ENCODE assay signal across 35 cellular contexts in the genomic region with DNA sequence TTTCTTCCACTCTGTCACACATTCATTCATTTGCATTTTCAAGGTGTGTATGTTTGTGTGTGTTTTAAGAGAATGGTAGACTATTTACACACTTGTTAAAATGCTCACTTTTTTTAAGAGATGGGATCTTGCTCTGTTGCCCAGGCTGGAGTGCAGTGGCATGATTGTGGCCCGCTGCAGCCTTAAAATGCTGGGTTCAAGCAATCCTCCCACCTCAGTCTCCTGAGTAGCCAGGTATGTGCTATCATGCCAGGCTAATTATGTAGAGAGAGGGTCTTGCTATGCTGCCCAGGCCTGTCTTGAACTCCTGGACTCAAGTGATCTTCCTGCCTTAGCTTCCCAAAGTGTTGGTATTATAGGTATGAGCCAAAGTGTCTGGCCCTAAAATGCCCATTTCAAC.
DNase-seq lines count a peak whose midpoint lies in the region; ATAC-seq and TF ChIP-seq lines count a peak whose summit lies in the region.
"Had no signal": no experiment of that assay in that cellular context is flagged by ENCODE, and none has a peak within 500 bp of the region (broad histone marks: within the 10 kb centered on the region; RNA-seq: fewer than 3 reads in every experiment).

No MANE protein-coding gene starts in this region.

- H4K91ac ChIP-seq in H9 (ENCODE audit: insufficient read length, low read depth, low read length) = no peak overlapping the region

- no peak overlapping the region for H3T11ph ChIP-seq in H9 (ENCODE audit: low read length)

- H3K14ac ChIP-seq in H9 (ENCODE audit: insufficient read depth, low read length) = no peak overlapping the region

- H3K4me1 ChIP-seq in H9 (ENCODE audit: insufficient read depth, low read length) = no peaks in the 10 kb centered on the region
- H3K4me1 ChIP-seq in HEK293 (ENCODE audit: control insufficient read depth, insufficient read depth, low read length) = 0 out of 2 replicates have a peak, but pooled peaks cover 1% of the 10 kb centered on the region
- H3K4me1 ChIP-seq: BE2C; BLaER1; BLaER1 treated with 17β-estradiol and CSF1 and Interleukin-3, amounts not matched to agents 10 nM and 100 nM; Caco-2 had no signal

- no peak overlapping the region for H3K4me3 Mint-ChIP-seq in H9
- H3K4me3 Mint-ChIP-seq in WTC11 = no peak overlapping the region
- H3K4me3 Mint-ChIP-seq in memory B cell = no peak overlapping the region
- H3K4me3 Mint-ChIP-seq in mesothelial cell of epicardium = no peak overlapping the region
- H3K4me3 Mint-ChIP-seq: B cell; CD14-positive monocyte; CD4-positive, alpha-beta memory T cell; CD4-positive, alpha-beta T cell; CD4-positive, CD25-positive, alpha-beta regulatory T cell; CD8-positive, alpha-beta memory T cell; CD8-positive, alpha-beta T cell had no signal

- H3K27me3 Mint-ChIP-seq in H9 (ENCODE audit: low read depth) = no peaks in the 10 kb centered on the region
- no peaks in the 10 kb centered on the region for H3K27me3 Mint-ChIP-seq in WTC11 (ENCODE audit: low read depth)
- H3K27me3 Mint-ChIP-seq in memory B cell = no peaks in the 10 kb centered on the region
- no peaks in the 10 kb centered on the region for H3K27me3 Mint-ChIP-seq in mesothelial cell of epicardium (ENCODE audit: low read depth)
- H3K27me3 Mint-ChIP-seq: B cell; CD4-positive, alpha-beta T cell had no signal

- H2BK20ac ChIP-seq in H9 (ENCODE audit: low read depth, low read length, poor library complexity, severe bottlenecking) = peak overlapping the region; percentile 60

- no peak overlapping the region for H3K18ac ChIP-seq in H9 (ENCODE audit: insufficient read length, low read depth, low read length)

- H3K9ac ChIP-seq in H9 (ENCODE audit: extremely low read depth, insufficient read length, low read length) = no peak overlapping the region
- H3K9ac ChIP-seq: BLaER1; BLaER1 treated with 17β-estradiol and CSF1 and Interleukin-3, amounts not matched to agents 10 nM and 100 nM had no signal

- no peak overlapping the region for H2AFZ ChIP-seq in H9 (ENCODE audit: low read length)

- H2BK120ac ChIP-seq in H9 (ENCODE audit: low read depth, low read length, poor library complexity, severe bottlenecking) = no peak overlapping the region

- DNase-seq in H9 = no peak
- no peak for DNase-seq in WTC11 (ENCODE audit: low spot score)
- no peak for DNase-seq in memory B cell (ENCODE audit: low spot score in 2 of 2)
- DNase-seq in kidney tubule cell (ENCODE audit: low spot score) = no peak
- no peak for DNase-seq in NCI-H526 treated with DMSO at 0.1 percent for 48 hours (lab: John Stamatoyannopoulos, UW)
- no peak for DNase-seq in mesothelial cell of epicardium (ENCODE audit: low spot score in 2 of 2, unreplicated experiment in 2 of 2)
- no peak for DNase-seq in germinal center (ENCODE audit: low spot score)
- DNase-seq: 8988T; ACHN; AML-193; BE2C; C1 segment of cervical spinal cord; Caco-2; Calu3; CD4-positive, alpha-beta memory T cell; CD4-positive, alpha-beta T cell; CD4-positive, CD25-positive, alpha-beta regulatory T cell; CD8-positive, alpha-beta memory T cell; CD8-positive, alpha-beta T cell; COR-L47; DMS 273 treated with DMSO at 0.1 percent for 48 hours; DMS153; DMS53; DMS79; DMS79 treated with DMSO at 0.1 percent for 48 hours; DND-41; EL had no signal

- H3K56ac ChIP-seq in H9 (ENCODE audit: insufficient read length, low read depth, low read length) = no peak overlapping the region

- no peaks in the 10 kb centered on the region for H3K23me2 ChIP-seq in H9 (ENCODE audit: insufficient read length, low read depth, low read length, poor library complexity, severe bottlenecking)

- no peak overlapping the region for H3K4ac ChIP-seq in H9 (ENCODE audit: low read depth, low read length)

- no peak for ATAC-seq in WTC11
- ATAC-seq in memory B cell (ENCODE audit: low read depth) = no peak
- ATAC-seq: A549; CD8-positive, alpha-beta T cell had no signal

- H3K9me3 ChIP-seq in H9 (ENCODE audit: control insufficient read depth, low read depth, low read length) (no peaks in the 10 kb centered on the region), HEK293 (ENCODE audit: control insufficient read depth, insufficient read depth, low read depth, low read length) (no peaks in the 10 kb centered on the region)
- H3K9me3 ChIP-seq: A549, BE2C, Caco-2 had no signal

- no peaks in the 10 kb centered on the region for H4K20me1 ChIP-seq in H9 (ENCODE audit: control insufficient read depth, insufficient read depth, insufficient read length)
- H4K20me1 ChIP-seq: BLaER1; BLaER1 treated with 17β-estradiol and CSF1 and Interleukin-3, amounts not matched to agents 10 nM and 100 nM had no signal

- H3K9me3 Mint-ChIP-seq in H9 (peaks cover 3 to 9% of the 10 kb centered on the region in 2 experiments), WTC11 (peaks cover 17% of the 10 kb centered on the region), memory B cell (no peaks in the 10 kb centered on the region), mesothelial cell of epicardium (peaks cover 3% of the 10 kb centered on the region)
- H3K9me3 Mint-ChIP-seq: CD8-positive, alpha-beta T cell had no signal

- H2BK15ac ChIP-seq in H9 (ENCODE audit: low read depth, low read length) = no peak overlapping the region

- H2BK12ac ChIP-seq in H9 (ENCODE audit: insufficient read length, low read depth, low read length) = no peak overlapping the region

- H3K36me3 ChIP-seq in HEK293 (ENCODE audit: control insufficient read depth in 2 of 2, insufficient read depth in 1 of 2, low read length in 2 of 2) = no peaks in the 10 kb centered on the region
- H3K36me3 ChIP-seq: BE2C; BLaER1; BLaER1 treated with 17β-estradiol and CSF1 and Interleukin-3, amounts not matched to agents 10 nM and 100 nM had no signal

- H3K27ac Mint-ChIP-seq in H9 (no peak overlapping the region), WTC11 (no peak overlapping the region), memory B cell (peak overlapping the region; percentile 24), mesothelial cell of epicardium (no peak overlapping the region)
- H3K27ac Mint-ChIP-seq: B cell; CD14-positive monocyte; CD4-positive, alpha-beta memory T cell; CD4-positive, alpha-beta T cell; CD4-positive, CD25-positive, alpha-beta regulatory T cell; CD8-positive, alpha-beta memory T cell; CD8-positive, alpha-beta T cell had no signal

- H3K27ac ChIP-seq in H9 (ENCODE audit: insufficient read length, low read depth, low read length) = no peak overlapping the region
- H3K27ac ChIP-seq in HEK293 (ENCODE audit: extremely low read depth, low read depth, low read length) = no peak overlapping the region
- H3K27ac ChIP-seq: 22Rv1; A549; BLaER1; BLaER1 treated with 17β-estradiol and CSF1 and Interleukin-3, amounts not matched to agents 10 nM and 100 nM; C4-2B had no signal

- H3K27me3 ChIP-seq in H9 (ENCODE audit: insufficient read depth, low read length) = no peaks in the 10 kb centered on the region
- H3K27me3 ChIP-seq: BE2C; BLaER1; BLaER1 treated with 17β-estradiol and CSF1 and Interleukin-3, amounts not matched to agents 10 nM and 100 nM had no signal

- TF ChIP-seq CTCF in H9 (conservative IDR thresholded peaks at IDR 0.05) (no peak), HEK293 (tag by site-specific recombination; IDR thresholded peaks at IDR 0.05) (no peak), WTC11 (IDR thresholded peaks at IDR 0.05) (no peak), mesothelial cell of epicardium (IDR thresholded peaks at IDR 0.05; ENCODE audit: unreplicated experiment) (no peak)

- H3K79me1 ChIP-seq in H9 (ENCODE audit: insufficient read depth, low read depth, low read length, poor library complexity, severe bottlenecking) = no peaks in the 10 kb centered on the region

- H4K8ac ChIP-seq in H9 (replicated peaks; ENCODE audit: insufficient read length, low read depth, low read length) = no peak overlapping the region

- no peak overlapping the region for H4K5ac ChIP-seq in H9 (ENCODE audit: insufficient read length, low read depth, low read length)

- CTCF ChIA-PET in HEK293 (lab: Yijun Ruan, JAX) = interaction anchor here (1.3 kb wide), 1 partner anchor 214 kb away, joined by 4 read pairs; no protein-coding TSS in a partner anchor
- CTCF ChIA-PET in WTC11 (lab: Charles Lee) = no interaction called here

- no peaks in the 10 kb centered on the region for H3K79me2 ChIP-seq in H9 (ENCODE audit: insufficient read depth, low read length)

- H2BK5ac ChIP-seq in H9 (ENCODE audit: insufficient read length, low read length) = no peak overlapping the region

- no peak overlapping the region for H3K4me2 ChIP-seq in H9 (ENCODE audit: insufficient read depth, insufficient read length, low read length)
- H3K4me2 ChIP-seq: A549; BLaER1; BLaER1 treated with 17β-estradiol and CSF1 and Interleukin-3, amounts not matched to agents 10 nM and 100 nM had no signal

- POLR2A ChIA-PET in HEK293 (lab: Yijun Ruan, JAX) (no interaction called here), WTC11 (lab: Charles Lee) (no interaction called here)

- H2AK5ac ChIP-seq in H9 (ENCODE audit: insufficient read length, low read length) = no peak overlapping the region

- no peak overlapping the region for H3K4me3 ChIP-seq in HEK293 (ENCODE audit: low read depth, low read length)
- H3K4me3 ChIP-seq: A549; BLaER1; BLaER1 treated with 17β-estradiol and CSF1 and Interleukin-3, amounts not matched to agents 10 nM and 100 nM had no signal

- WGBS in H9 (ENCODE audit: extremely low coverage, insufficient read length, low lambda C conversion rate) = no CpG with 5 or more reads among the region's 1 CpG

- H3K4me1 Mint-ChIP-seq in H9 (peaks cover 17 to 27% of the 10 kb centered on the region in 2 experiments; a peak in 3 of 4 replicates), WTC11 (peaks cover 58% of the 10 kb centered on the region), memory B cell (peaks cover 6% of the 10 kb centered on the region), mesothelial cell of epicardium (peaks cover 35% of the 10 kb centered on the region)
- H3K4me1 Mint-ChIP-seq: CD14-positive monocyte; CD4-positive, alpha-beta memory T cell; CD8-positive, alpha-beta memory T cell had no signal

- no peak overlapping the region for H3K23ac ChIP-seq in H9 (ENCODE audit: insufficient read length, low read depth, low read length)

- H3K36me3 Mint-ChIP-seq in H9 (ENCODE audit: insufficient read depth in 1 of 3, low read depth in 3 of 3) = peaks cover 3 to 12% (median 10%) of the 10 kb centered on the region in 3 experiments
- peaks cover 11% of the 10 kb centered on the region for H3K36me3 Mint-ChIP-seq in WTC11
- peaks cover 2% of the 10 kb centered on the region for H3K36me3 Mint-ChIP-seq in memory B cell
- peaks cover 27% of the 10 kb centered on the region for H3K36me3 Mint-ChIP-seq in mesothelial cell of epicardium
- H3K36me3 Mint-ChIP-seq: CD4-positive, alpha-beta memory T cell; CD4-positive, CD25-positive, alpha-beta regulatory T cell; CD8-positive, alpha-beta memory T cell; CD8-positive, alpha-beta T cell had no signal

TF ChIP-seq in HEK293, 187 proteins besides CTCF, POLR2A, EP300 and RAD21 (continues in another document):
- TF ChIP-seq ZNF121 (tag by site-specific recombination; IDR thresholded peaks at IDR 0.05) = peak; percentile 74; the same call in 1 of the 2 replicates

TF ChIP-seq in WTC11, 78 proteins besides CTCF, POLR2A, EP300 and RAD21:
- peak; percentile 96 for TF ChIP-seq ZNF121 (CRISPR knock-in tag; IDR thresholded peaks at IDR 0.05)
- TF ChIP-seq CREM (CRISPR knock-in tag; IDR thresholded peaks at IDR 0.05) = no peak
- TF ChIP-seq GTF2I (CRISPR knock-in tag; conservative IDR thresholded peaks at IDR 0.05) = 0 out of 2 replicates have a peak, but pooled peaks have one; percentile 40
TF ChIP-seq in WTC11: peak in this region for 2.
